Comparison of ENCODE assay signal across 27 cellular contexts in genomic region chr9:5783982-5784381, GRCh38. TPM values are rescaled to one million over a fixed set of nuclear protein-coding genes. Genes with fewer than 3 reads are reported as not detected.
DNase-seq lines count a peak whose midpoint lies in the region; ATAC-seq, FAIRE-seq and TF ChIP-seq lines count a peak whose summit lies in the region.
"Had no signal": no experiment of that assay in that cellular context is flagged by ENCODE, and none has a peak within 500 bp of the region (broad histone marks: within the 10 kb centered on the region; RNA-seq: fewer than 3 reads in every experiment).

No MANE protein-coding gene starts in this region.

- intact Hi-C loops in psoas muscle (cut with DNase I), result no loop called here

- H3K27ac ChIP-seq in psoas muscle, result peak overlapping the region; percentile 27
- H3K27ac ChIP-seq: colonic mucosa, lower lobe of right lung, ovary, RWPE1, SK-N-MC had no signal

- peaks cover 3 to 52% of the 10 kb centered on the region in 2 donors for H3K36me3 ChIP-seq in psoas muscle (ENCODE audit: insufficient read depth in 1 of 2, low read depth in 1 of 2)
- H3K36me3 ChIP-seq: colonic mucosa, ovary had no signal

- H3K9me3 ChIP-seq in psoas muscle, result peaks cover 5% of the 10 kb centered on the region
- H3K9me3 ChIP-seq: colonic mucosa had no signal

- no peaks in the 10 kb centered on the region for H3K27me3 ChIP-seq in psoas muscle (ENCODE audit: insufficient read depth in 3 of 3, low read length in 2 of 3)
- H3K27me3 ChIP-seq: colonic mucosa, ovary had no signal

- peak; percentile 71 to 87 (median 79) for ATAC-seq in psoas muscle
- ATAC-seq: effector memory CD8-positive, alpha-beta T cell; lower lobe of right lung; stimulated activated memory B cell treated with anti-CD40 and anti-IgM and Interleukin-4, amounts not matched to agents 10 μg/mL and 1 μg/mL and 100 μg/mL, for 72 hours had no signal

- FAIRE-seq in HTR-8/SVneo (lab: Jason Lieb, UNC), result no peak
- FAIRE-seq: bronchial epithelial cell, GM12891 had no signal

- peaks cover 7% of the 10 kb centered on the region for H3K4me1 ChIP-seq in psoas muscle
- H3K4me1 ChIP-seq: colonic mucosa had no signal

- WGBS in psoas muscle, 3 donors, result 85 to 90% (median 89%) methylated on average over 1 of the region's 1 CpG

- no peak overlapping the region for H3K4me3 ChIP-seq in fibroblast of villous mesenchyme (ENCODE audit: low read depth, low read length)
- no peak overlapping the region for H3K4me3 ChIP-seq in psoas muscle
- H3K4me3 ChIP-seq: colonic mucosa, lower lobe of right lung, ovary, SK-N-MC had no signal

- DNase-seq in HCEC 1CT (peak; percentile 25), M059J (ENCODE audit: low read depth) (peak; percentile 37), fibroblast of villous mesenchyme (ENCODE audit: low read depth) (peak; percentile 47), psoas muscle (no peak), SKM-1 treated with dmso at 0.1 percent for 144 hours (lab: John Stamatoyannopoulos, UW; ENCODE audit: unreplicated experiment) (no peak), HTR-8/SVneo (ENCODE audit: insufficient read length, low spot score) (no peak), T-helper 9 cell (no peak)
- DNase-seq: activated CD4-positive, alpha-beta memory T cell treated with anti-CD3 and anti-CD28 coated beads for 36 hours; activated CD4-positive, alpha-beta T cell treated with anti-CD3 and anti-CD28 coated beads for 1 hour; activated CD8-positive, alpha-beta memory T cell treated with anti-CD3 and anti-CD28 coated beads, Interleukin-2, amount 50 U/mL, for 48 hours; activated naive CD4-positive, alpha-beta T cell treated with anti-CD3 and anti-CD28 coated beads for 36 hours; C1 segment of cervical spinal cord; colonic mucosa; COR-L47; effector memory CD8-positive, alpha-beta T cell; H7; Kasumi-1; lower lobe of right lung; NCI-H2107; NCI-H748 treated with DMSO at 0.1 percent for 48 hours; ovary; T-helper 2 cell had no signal

- TF ChIP-seq CTCF in fibroblast of villous mesenchyme (IDR thresholded peaks at IDR 0.05; ENCODE audit: insufficient read depth, low read depth, low read length) (no peak), psoas muscle (IDR thresholded peaks at IDR 0.05) (no peak)

RNA-seq across cellular contexts. Expression of gene ERMP1, which starts 48.9 kb away (rescaled TPM):
- total RNA-seq in M059J (2014; rRNA removed; shearing (Covaris generic)), result 5.9 and 14.2 TPM in 2 replicates
- total RNA-seq in fibroblast of villous mesenchyme (38.3 and 58.3 TPM in 2 replicates), psoas muscle (10 to 100 TPM in 1 of 4 donors, 1 to 10 TPM in 3; 5.0 to 12.3 (median 9.4) TPM)
- 1 to 10 TPM; 2.4 to 8.8 (median 3.1) TPM for polyA plus RNA-seq in psoas muscle

Comparison
In these comparisons a context has a peak if more than half of its experiments do, and no peak if none do; other contexts are left out.
1. DNase-seq: peak in HCEC 1CT (single experiment), M059J (single experiment) and fibroblast of villous mesenchyme (single experiment); none in psoas muscle (0 of 2), SKM-1 treated with dmso at 0.1 percent for 144 hours (single experiment), HTR-8/SVneo (single experiment) and T-helper 9 cell (single experiment).